Comparison of ENCODE assay signal across 1 cellular context in the genomic region with DNA sequence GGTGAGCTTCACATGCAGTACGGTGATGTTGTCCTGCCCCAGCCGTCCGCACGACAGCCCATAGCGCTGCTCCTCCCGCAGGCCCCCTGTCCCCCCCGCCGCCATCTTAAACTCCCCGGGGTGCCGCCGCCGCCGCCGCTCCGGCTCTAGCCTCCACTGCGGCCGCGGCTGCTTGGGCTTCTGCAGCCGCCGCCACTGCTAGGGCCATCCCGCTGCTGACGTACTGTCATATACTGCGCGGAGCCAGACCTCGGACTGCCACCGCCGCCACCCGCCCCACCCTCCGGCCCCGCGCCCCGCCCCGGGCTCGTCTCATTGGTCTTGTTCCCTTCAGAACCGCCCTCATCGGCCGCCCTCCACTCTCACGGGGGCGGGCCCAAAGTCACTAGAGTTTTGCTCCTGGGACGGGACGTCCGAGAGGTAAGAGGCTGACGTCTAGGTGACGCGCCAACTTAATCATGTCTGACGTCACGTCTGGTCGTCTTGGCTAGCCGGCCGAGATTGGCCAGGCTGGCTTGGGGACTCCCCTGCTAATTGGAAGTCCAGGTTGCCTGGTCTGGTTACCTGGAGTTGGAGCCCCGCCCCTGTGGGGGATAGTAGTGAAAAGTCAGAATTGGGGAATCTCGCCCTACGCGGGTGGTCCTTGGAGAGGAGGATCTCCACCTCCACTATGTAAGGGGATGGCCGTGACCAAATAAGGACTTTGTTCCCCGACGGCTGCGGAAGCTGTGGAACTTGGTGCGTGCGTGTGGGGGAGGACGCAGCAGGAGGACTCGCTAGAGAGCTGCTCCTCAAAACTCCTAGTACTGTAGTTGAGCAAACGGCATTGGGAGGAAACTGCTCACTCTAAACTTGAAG.
TF ChIP-seq lines count a peak whose summit lies in the region.

A gene (minus strand): TSS at position 235 of the 858 bp plus-strand sequence. CDS start 130 bp downstream, at position 105.

TF ChIP-seq in K562, 482 proteins besides CTCF, POLR2A, EP300 and RAD21 (continued from another document and continues in another):
- TF ChIP-seq, protein P1, sequence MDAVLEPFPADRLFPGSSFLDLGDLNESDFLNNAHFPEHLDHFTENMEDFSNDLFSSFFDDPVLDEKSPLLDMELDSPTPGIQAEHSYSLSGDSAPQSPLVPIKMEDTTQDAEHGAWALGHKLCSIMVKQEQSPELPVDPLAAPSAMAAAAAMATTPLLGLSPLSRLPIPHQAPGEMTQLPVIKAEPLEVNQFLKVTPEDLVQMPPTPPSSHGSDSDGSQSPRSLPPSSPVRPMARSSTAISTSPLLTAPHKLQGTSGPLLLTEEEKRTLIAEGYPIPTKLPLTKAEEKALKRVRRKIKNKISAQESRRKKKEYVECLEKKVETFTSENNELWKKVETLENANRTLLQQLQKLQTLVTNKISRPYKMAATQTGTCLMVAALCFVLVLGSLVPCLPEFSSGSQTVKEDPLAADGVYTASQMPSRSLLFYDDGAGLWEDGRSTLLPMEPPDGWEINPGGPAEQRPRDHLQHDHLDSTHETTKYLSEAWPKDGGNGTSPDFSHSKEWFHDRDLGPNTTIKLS (IDR thresholded peaks at IDR 0.05; ENCODE audit: borderline replicate concordance, low read depth) = peak; percentile 27; the same call in 1 of the 2 replicates
- TF ChIP-seq POLR3A (IDR thresholded peaks at IDR 0.05; ENCODE audit: borderline replicate concordance, extremely low read depth, insufficient read depth, insufficient read length) (no peak), XRCC3 (IDR thresholded peaks at IDR 0.05) (no peak), WHSC1 (IDR thresholded peaks at IDR 0.05; ENCODE audit: low read length) (no peak), CREB1 (IDR thresholded peaks at IDR 0.05) (peak; percentile 100), CREB1 (CRISPR knock-in tag; IDR thresholded peaks at IDR 0.05) (peak; percentile 98), FOXJ2 (tag; IDR thresholded peaks at IDR 0.05) (no peak), SMC3 (conservative IDR thresholded peaks at IDR 0.05; ENCODE audit: insufficient read depth, low read depth, low read length) (no peak), IRF2 (CRISPR knock-in tag; IDR thresholded peaks at IDR 0.05) (no peak), SMARCA4 (IDR thresholded peaks at IDR 0.05) (no peak; the same call in 1 of the 2 replicates), ZNF764 (CRISPR knock-in tag; IDR thresholded peaks at IDR 0.05; ENCODE audit: low read depth) (no peak), BRD9 (IDR thresholded peaks at IDR 0.05; ENCODE audit: low read depth, partially characterized antibody) (peak; percentile 66), TAF9B (IDR thresholded peaks at IDR 0.05; ENCODE audit: partially characterized antibody) (peak; percentile 55), DIDO1 (tag; IDR thresholded peaks at IDR 0.05; ENCODE audit: low read depth) (no peak), TCF7 (IDR thresholded peaks at IDR 0.05; ENCODE audit: borderline replicate concordance) (no peak), ZNF707 (CRISPR knock-in tag; conservative IDR thresholded peaks at IDR 0.05) (no peak), ZNF24 (IDR thresholded peaks at IDR 0.05) (no peak), RHOXF2B (CRISPR knock-in tag; conservative IDR thresholded peaks at IDR 0.05) (no peak), SMAD3 (CRISPR knock-in tag; conservative IDR thresholded peaks at IDR 0.05) (no peak), NCOA6 (IDR thresholded peaks at IDR 0.05) (peak; percentile 96), NFXL1 (CRISPR knock-in tag; IDR thresholded peaks at IDR 0.05) (no peak), TOE1 (IDR thresholded peaks at IDR 0.05; ENCODE audit: borderline replicate concordance) (peak; percentile 64; the same call in 1 of the 2 replicates), TOE1 (CRISPR knock-in tag; IDR thresholded peaks at IDR 0.05; ENCODE audit: borderline replicate concordance, low read depth) (no peak)
- TF ChIP-seq, protein P2, sequence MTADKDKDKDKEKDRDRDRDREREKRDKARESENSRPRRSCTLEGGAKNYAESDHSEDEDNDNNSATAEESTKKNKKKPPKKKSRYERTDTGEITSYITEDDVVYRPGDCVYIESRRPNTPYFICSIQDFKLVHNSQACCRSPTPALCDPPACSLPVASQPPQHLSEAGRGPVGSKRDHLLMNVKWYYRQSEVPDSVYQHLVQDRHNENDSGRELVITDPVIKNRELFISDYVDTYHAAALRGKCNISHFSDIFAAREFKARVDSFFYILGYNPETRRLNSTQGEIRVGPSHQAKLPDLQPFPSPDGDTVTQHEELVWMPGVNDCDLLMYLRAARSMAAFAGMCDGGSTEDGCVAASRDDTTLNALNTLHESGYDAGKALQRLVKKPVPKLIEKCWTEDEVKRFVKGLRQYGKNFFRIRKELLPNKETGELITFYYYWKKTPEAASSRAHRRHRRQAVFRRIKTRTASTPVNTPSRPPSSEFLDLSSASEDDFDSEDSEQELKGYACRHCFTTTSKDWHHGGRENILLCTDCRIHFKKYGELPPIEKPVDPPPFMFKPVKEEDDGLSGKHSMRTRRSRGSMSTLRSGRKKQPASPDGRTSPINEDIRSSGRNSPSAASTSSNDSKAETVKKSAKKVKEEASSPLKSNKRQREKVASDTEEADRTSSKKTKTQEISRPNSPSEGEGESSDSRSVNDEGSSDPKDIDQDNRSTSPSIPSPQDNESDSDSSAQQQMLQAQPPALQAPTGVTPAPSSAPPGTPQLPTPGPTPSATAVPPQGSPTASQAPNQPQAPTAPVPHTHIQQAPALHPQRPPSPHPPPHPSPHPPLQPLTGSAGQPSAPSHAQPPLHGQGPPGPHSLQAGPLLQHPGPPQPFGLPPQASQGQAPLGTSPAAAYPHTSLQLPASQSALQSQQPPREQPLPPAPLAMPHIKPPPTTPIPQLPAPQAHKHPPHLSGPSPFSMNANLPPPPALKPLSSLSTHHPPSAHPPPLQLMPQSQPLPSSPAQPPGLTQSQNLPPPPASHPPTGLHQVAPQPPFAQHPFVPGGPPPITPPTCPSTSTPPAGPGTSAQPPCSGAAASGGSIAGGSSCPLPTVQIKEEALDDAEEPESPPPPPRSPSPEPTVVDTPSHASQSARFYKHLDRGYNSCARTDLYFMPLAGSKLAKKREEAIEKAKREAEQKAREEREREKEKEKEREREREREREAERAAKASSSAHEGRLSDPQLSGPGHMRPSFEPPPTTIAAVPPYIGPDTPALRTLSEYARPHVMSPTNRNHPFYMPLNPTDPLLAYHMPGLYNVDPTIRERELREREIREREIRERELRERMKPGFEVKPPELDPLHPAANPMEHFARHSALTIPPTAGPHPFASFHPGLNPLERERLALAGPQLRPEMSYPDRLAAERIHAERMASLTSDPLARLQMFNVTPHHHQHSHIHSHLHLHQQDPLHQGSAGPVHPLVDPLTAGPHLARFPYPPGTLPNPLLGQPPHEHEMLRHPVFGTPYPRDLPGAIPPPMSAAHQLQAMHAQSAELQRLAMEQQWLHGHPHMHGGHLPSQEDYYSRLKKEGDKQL (CRISPR knock-in tag; IDR thresholded peaks at IDR 0.05; ENCODE audit: borderline replicate concordance) = no peak
- TF ChIP-seq, protein P3, sequence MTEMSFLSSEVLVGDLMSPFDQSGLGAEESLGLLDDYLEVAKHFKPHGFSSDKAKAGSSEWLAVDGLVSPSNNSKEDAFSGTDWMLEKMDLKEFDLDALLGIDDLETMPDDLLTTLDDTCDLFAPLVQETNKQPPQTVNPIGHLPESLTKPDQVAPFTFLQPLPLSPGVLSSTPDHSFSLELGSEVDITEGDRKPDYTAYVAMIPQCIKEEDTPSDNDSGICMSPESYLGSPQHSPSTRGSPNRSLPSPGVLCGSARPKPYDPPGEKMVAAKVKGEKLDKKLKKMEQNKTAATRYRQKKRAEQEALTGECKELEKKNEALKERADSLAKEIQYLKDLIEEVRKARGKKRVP (CRISPR knock-in tag; IDR thresholded peaks at IDR 0.05) = no peak
- TF ChIP-seq, protein P4, sequence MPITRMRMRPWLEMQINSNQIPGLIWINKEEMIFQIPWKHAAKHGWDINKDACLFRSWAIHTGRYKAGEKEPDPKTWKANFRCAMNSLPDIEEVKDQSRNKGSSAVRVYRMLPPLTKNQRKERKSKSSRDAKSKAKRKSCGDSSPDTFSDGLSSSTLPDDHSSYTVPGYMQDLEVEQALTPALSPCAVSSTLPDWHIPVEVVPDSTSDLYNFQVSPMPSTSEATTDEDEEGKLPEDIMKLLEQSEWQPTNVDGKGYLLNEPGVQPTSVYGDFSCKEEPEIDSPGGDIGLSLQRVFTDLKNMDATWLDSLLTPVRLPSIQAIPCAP (CRISPR knock-in tag; IDR thresholded peaks at IDR 0.05; ENCODE audit: borderline replicate concordance) = no peak
- TF ChIP-seq, protein P5, sequence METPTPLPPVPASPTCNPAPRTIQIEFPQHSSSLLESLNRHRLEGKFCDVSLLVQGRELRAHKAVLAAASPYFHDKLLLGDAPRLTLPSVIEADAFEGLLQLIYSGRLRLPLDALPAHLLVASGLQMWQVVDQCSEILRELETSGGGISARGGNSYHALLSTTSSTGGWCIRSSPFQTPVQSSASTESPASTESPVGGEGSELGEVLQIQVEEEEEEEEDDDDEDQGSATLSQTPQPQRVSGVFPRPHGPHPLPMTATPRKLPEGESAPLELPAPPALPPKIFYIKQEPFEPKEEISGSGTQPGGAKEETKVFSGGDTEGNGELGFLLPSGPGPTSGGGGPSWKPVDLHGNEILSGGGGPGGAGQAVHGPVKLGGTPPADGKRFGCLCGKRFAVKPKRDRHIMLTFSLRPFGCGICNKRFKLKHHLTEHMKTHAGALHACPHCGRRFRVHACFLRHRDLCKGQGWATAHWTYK (CRISPR knock-in tag; IDR thresholded peaks at IDR 0.05) = 0 out of 2 replicates have a peak, but pooled peaks have one; percentile 34
- TF ChIP-seq, protein P6, sequence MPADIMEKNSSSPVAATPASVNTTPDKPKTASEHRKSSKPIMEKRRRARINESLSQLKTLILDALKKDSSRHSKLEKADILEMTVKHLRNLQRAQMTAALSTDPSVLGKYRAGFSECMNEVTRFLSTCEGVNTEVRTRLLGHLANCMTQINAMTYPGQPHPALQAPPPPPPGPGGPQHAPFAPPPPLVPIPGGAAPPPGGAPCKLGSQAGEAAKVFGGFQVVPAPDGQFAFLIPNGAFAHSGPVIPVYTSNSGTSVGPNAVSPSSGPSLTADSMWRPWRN (IDR thresholded peaks at IDR 0.05; ENCODE audit: low read depth) = no peak
- TF ChIP-seq, protein P7, sequence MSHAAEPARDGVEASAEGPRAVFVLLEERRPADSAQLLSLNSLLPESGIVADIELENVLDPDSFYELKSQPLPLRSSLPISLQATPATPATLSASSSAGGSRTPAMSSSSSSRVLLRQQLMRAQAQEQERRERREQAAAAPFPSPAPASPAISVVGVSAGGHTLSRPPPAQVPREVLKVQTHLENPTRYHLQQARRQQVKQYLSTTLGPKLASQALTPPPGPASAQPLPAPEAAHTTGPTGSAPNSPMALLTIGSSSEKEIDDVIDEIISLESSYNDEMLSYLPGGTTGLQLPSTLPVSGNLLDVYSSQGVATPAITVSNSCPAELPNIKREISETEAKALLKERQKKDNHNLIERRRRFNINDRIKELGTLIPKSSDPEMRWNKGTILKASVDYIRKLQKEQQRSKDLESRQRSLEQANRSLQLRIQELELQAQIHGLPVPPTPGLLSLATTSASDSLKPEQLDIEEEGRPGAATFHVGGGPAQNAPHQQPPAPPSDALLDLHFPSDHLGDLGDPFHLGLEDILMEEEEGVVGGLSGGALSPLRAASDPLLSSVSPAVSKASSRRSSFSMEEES (CRISPR knock-in tag; IDR thresholded peaks at IDR 0.05) = no peak
